1 cellular context compared by ENCODE assay signal in the genomic region with DNA sequence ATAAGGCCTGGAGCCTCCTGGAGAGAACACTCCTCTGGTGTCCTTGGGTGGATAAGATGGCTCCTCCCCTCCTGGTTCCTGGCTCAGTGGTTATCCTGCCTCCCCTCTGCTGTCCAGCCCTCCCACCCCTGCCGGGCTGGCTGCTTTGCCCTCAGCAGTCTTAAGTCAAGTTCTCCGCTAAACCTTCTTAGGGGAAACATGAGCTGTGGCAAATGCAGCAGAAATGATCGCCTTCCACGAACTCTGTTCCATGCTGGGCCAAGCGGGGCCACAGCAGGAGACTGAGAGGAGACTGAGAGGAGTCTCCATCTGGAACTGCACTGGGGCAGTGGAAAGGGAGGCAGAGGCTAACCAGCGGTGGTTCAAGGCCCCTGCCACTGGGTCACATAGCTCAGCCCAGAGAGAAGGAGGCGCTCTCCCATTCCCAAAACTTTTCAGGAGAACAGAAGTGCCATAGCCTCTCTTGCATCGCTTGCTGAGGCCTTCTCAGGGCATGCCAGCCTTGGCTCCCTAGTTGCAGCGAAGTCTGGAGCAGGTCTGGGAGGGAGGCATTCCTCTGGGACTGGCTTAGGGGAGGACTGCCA.
TF ChIP-seq lines count a peak whose summit lies in the region.

No MANE protein-coding gene starts in this region.

TF ChIP-seq in A549, 52 proteins besides CTCF, POLR2A, EP300 and RAD21:
- TF ChIP-seq MAZ (IDR thresholded peaks at IDR 0.05; ENCODE audit: borderline replicate concordance, low read depth, low read length) (no peak), BHLHE40 (IDR thresholded peaks at IDR 0.05; ENCODE audit: low read depth, low read length) (no peak), RCOR1 (IDR thresholded peaks at IDR 0.05; ENCODE audit: low read depth, low read length) (no peak), RNF2 (IDR thresholded peaks at IDR 0.05; ENCODE audit: borderline replicate concordance, low read depth) (no peak), HOXA7 (CRISPR knock-in tag; IDR thresholded peaks at IDR 0.05) (peak; percentile 80), PHF8 (IDR thresholded peaks at IDR 0.05; ENCODE audit: borderline replicate concordance, low read depth) (no peak), ZSCAN20 (CRISPR knock-in tag; IDR thresholded peaks at IDR 0.05) (no peak), GATA3 (IDR thresholded peaks at IDR 0.05; ENCODE audit: borderline replicate concordance) (no peak; the same call in 1 of the 2 replicates), HDAC2 (IDR thresholded peaks at IDR 0.05) (no peak), FOSL2 (IDR thresholded peaks at IDR 0.05) (no peak), FOSL2 (CRISPR knock-in tag; IDR thresholded peaks at IDR 0.05) (peak; percentile 31; the same call in 1 of the 2 replicates), POLR2AphosphoS2 (conservative IDR thresholded peaks at IDR 0.05; ENCODE audit: low read length) (peak; percentile 89), MYC (IDR thresholded peaks at IDR 0.05; ENCODE audit: borderline replicate concordance, low read length) (no peak), TFCP2L1 (CRISPR knock-in tag; IDR thresholded peaks at IDR 0.05) (peak; percentile 93), KDM1A (IDR thresholded peaks at IDR 0.05; ENCODE audit: low read depth) (no peak), ELK1 (IDR thresholded peaks at IDR 0.05; ENCODE audit: low read depth, low read length) (no peak), CHD2 (IDR thresholded peaks at IDR 0.05; ENCODE audit: low read length, partially characterized antibody) (no peak), HEYL (CRISPR knock-in tag; IDR thresholded peaks at IDR 0.05) (0 out of 2 replicates have a peak, but pooled peaks have one; percentile 12), JUNB (IDR thresholded peaks at IDR 0.05) (no peak), HOXB13 (CRISPR knock-in tag; IDR thresholded peaks at IDR 0.05; ENCODE audit: low read depth) (peak; percentile 16; the same call in 1 of the 2 replicates), FOSB (CRISPR knock-in tag; IDR thresholded peaks at IDR 0.05) (peak; percentile 84; the same call in 1 of the 2 replicates), FOXS1 (CRISPR knock-in tag; IDR thresholded peaks at IDR 0.05) (no peak; the same call in 1 of the 2 replicates), REST (IDR thresholded peaks at IDR 0.05) (no peak; the same call in 1 of the 2 replicates), ZFP36 (IDR thresholded peaks at IDR 0.05; ENCODE audit: borderline replicate concordance, partially characterized antibody) (no peak), ZNF302 (CRISPR knock-in tag; IDR thresholded peaks at IDR 0.05) (no peak), HOXB5 (CRISPR knock-in tag; IDR thresholded peaks at IDR 0.05) (peak; percentile 13; the same call in 1 of the 2 replicates), CBX8 (IDR thresholded peaks at IDR 0.05) (no peak), JUN (IDR thresholded peaks at IDR 0.05) (peak in 1 of 2 experiments; percentile 36; a peak in 3 of 5 replicates), TP53 (CRISPR knock-in tag; IDR thresholded peaks at IDR 0.05) (no peak), HMGXB4 (CRISPR knock-in tag; IDR thresholded peaks at IDR 0.05; ENCODE audit: borderline replicate concordance) (no peak), HES2 (IDR thresholded peaks at IDR 0.05) (no peak), NR3C1 (IDR thresholded peaks at IDR 0.05) (no peak), MAFK (IDR thresholded peaks at IDR 0.05; ENCODE audit: partially characterized antibody) (no peak), SREBF2 (IDR thresholded peaks at IDR 0.05) (no peak), PBX3 (IDR thresholded peaks at IDR 0.05) (peak; percentile 29), CEBPB (IDR thresholded peaks at IDR 0.05) (no peak), MAX (IDR thresholded peaks at IDR 0.05) (no peak; the same call in 1 of the 2 replicates), RARB (CRISPR knock-in tag; IDR thresholded peaks at IDR 0.05) (no peak; the same call in 1 of the 2 replicates), CBX2 (IDR thresholded peaks at IDR 0.05; ENCODE audit: borderline replicate concordance, low read depth) (no peak), ESRRA (IDR thresholded peaks at IDR 0.05; ENCODE audit: borderline replicate concordance, low read length) (no peak), EHF (CRISPR knock-in tag; IDR thresholded peaks at IDR 0.05) (no peak), EHMT2 (IDR thresholded peaks at IDR 0.05; ENCODE audit: low read depth) (no peak), ZC3H11A (IDR thresholded peaks at IDR 0.05) (no peak), RFX5 (IDR thresholded peaks at IDR 0.05) (no peak), ATOH8 (CRISPR knock-in tag; IDR thresholded peaks at IDR 0.05; ENCODE audit: low read depth) (no peak), NFE2L2 (conservative IDR thresholded peaks at IDR 0.05; ENCODE audit: low read length) (no peak), NPAS2 (CRISPR knock-in tag; IDR thresholded peaks at IDR 0.05; ENCODE audit: borderline replicate concordance) (no peak), KDM5A (IDR thresholded peaks at IDR 0.05) (no peak), CHD4 (IDR thresholded peaks at IDR 0.05; ENCODE audit: borderline replicate concordance) (no peak), SMC3 (IDR thresholded peaks at IDR 0.05) (no peak)
- TF ChIP-seq, protein P1, sequence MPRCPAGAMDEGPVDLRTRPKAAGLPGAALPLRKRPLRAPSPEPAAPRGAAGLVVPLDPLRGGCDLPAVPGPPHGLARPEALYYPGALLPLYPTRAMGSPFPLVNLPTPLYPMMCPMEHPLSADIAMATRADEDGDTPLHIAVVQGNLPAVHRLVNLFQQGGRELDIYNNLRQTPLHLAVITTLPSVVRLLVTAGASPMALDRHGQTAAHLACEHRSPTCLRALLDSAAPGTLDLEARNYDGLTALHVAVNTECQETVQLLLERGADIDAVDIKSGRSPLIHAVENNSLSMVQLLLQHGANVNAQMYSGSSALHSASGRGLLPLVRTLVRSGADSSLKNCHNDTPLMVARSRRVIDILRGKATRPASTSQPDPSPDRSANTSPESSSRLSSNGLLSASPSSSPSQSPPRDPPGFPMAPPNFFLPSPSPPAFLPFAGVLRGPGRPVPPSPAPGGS (IDR thresholded peaks at IDR 0.05), result peak; percentile 21; the same call in 1 of the 3 replicates
- TF ChIP-seq, protein P2, sequence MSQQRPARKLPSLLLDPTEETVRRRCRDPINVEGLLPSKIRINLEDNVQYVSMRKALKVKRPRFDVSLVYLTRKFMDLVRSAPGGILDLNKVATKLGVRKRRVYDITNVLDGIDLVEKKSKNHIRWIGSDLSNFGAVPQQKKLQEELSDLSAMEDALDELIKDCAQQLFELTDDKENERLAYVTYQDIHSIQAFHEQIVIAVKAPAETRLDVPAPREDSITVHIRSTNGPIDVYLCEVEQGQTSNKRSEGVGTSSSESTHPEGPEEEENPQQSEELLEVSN (IDR thresholded peaks at IDR 0.05; ENCODE audit: borderline replicate concordance, low read depth), result no peak
- TF ChIP-seq, protein P3, sequence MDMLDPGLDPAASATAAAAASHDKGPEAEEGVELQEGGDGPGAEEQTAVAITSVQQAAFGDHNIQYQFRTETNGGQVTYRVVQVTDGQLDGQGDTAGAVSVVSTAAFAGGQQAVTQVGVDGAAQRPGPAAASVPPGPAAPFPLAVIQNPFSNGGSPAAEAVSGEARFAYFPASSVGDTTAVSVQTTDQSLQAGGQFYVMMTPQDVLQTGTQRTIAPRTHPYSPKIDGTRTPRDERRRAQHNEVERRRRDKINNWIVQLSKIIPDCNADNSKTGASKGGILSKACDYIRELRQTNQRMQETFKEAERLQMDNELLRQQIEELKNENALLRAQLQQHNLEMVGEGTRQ (IDR thresholded peaks at IDR 0.05), result no peak
